8 cellular contexts compared by ENCODE assay signal in the genomic region with DNA sequence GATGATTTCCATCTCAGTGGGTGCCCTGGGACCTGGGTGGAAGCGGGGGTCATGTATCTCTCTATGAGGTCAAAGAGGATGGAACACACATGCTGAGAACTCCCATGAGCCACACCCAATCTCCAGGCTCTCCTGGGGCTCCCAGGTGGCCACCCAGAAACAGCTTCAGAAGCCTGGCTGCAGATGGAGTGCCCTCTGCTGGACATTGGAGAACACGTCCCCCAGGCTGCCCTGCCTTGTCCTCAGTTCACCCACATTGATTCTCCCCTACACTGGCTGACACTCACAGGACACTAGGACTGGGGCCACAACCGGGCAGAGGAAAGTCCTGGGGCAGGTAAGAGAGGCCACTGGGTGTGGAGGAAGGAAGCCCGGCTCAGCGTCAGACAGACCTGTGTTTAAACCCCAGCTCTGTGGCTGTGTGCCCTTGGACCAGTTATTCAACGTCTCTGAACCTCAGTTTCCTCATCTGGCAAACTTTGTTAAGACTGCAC. TPM values are rescaled to one million over a fixed set of nuclear protein-coding genes. Genes with fewer than 3 reads are reported as not detected.
DNase-seq lines count a peak whose midpoint lies in the region; ATAC-seq and TF ChIP-seq lines count a peak whose summit lies in the region.

No MANE protein-coding gene starts in this region.

- H3K4me3 ChIP-seq in gastroesophageal sphincter: no peak overlapping the region

- TF ChIP-seq EP300 in Ishikawa (IDR thresholded peaks at IDR 0.05; ENCODE audit: borderline replicate concordance) (no peak), gastroesophageal sphincter (IDR thresholded peaks at IDR 0.05) (no peak)

- TF ChIP-seq POLR2A in gastroesophageal sphincter (IDR thresholded peaks at IDR 0.05): no peak

- H3K27ac ChIP-seq in RWPE1: peak overlapping the region; percentile 98
- H3K27ac ChIP-seq in gastroesophageal sphincter: peak overlapping the region in 2 of 4 donors; percentile 35 to 45

- peak; percentile 35 for ATAC-seq in gastroesophageal sphincter
- no peak for ATAC-seq in GM18517 (IDR thresholded peaks at IDR 0.05; ENCODE audit: unreplicated experiment)

- H3K27me3 ChIP-seq in gastroesophageal sphincter: no peaks in the 10 kb centered on the region

- 0% methylated on average over 1 of the region's 6 CpGs; no CpG with 5 or more reads in 1 of the 2 donors for WGBS in gastroesophageal sphincter (ENCODE audit: low coverage in 1 of 2), 2 donors

- DNase-seq in Caki2 (ENCODE audit: low read depth): peak; percentile 58
- DNase-seq in RWPE1 (ENCODE audit: low spot score): peak; percentile 61
- peak; percentile 64 for DNase-seq in activated T-helper 9 cell treated with anti-CD3 and anti-CD28 coated beads, Interleukin-2, amount 50 U/mL, for 16 hours (ENCODE audit: low read depth)
- DNase-seq in posterior cingulate gyrus: peak; percentile 48 to 94 (median 63)
- DNase-seq in NCI-H128 (lab: John Stamatoyannopoulos, UW; ENCODE audit: unreplicated experiment): no peak

- peak; percentile 94 for TF ChIP-seq RAD21 in Ishikawa (IDR thresholded peaks at IDR 0.05; ENCODE audit: low read depth)

- POLR2A ChIA-PET in RWPE1 (lab: Yijun Ruan, JAX; ENCODE audit: low non-redundant PET): no interaction called here

- H3K36me3 ChIP-seq in gastroesophageal sphincter: peaks cover 0 to 25% of the 10 kb centered on the region in 2 donors

- H3K9me3 ChIP-seq in gastroesophageal sphincter: no peaks in the 10 kb centered on the region

- TF ChIP-seq CTCF in RWPE1 (conservative IDR thresholded peaks at IDR 0.05; ENCODE audit: low read depth): peak; percentile 89
- peak in 3 of 4 experiments; percentile 80 to 96 (median 85) for TF ChIP-seq CTCF in gastroesophageal sphincter (IDR thresholded peaks at IDR 0.05)

- CTCF ChIA-PET in RWPE1 (lab: Yijun Ruan, JAX): interaction anchor here (0.5 to 1.4 kb wide), 4 partner anchors 10 to 41 kb away, joined by 3 to 5 read pairs (median 3); a partner anchor contains a TSS

- intact Hi-C loops in posterior cingulate gyrus (cut with DNase I): no loop called here

- in situ Hi-C loops in Caki2 (cut with HindIII; ENCODE audit: low pct_unique_long_range_greater_than_20kb, low sequenced_read_pairs): no loop called here

- peaks cover 0 to 60% (median 13%) of the 10 kb centered on the region in 3 donors for H3K4me1 ChIP-seq in gastroesophageal sphincter

TF ChIP-seq in Ishikawa, 13 proteins besides CTCF, POLR2A, EP300 and RAD21:
- TF ChIP-seq CEBPB (IDR thresholded peaks at IDR 0.05) (no peak), NFIC (IDR thresholded peaks at IDR 0.05) (no peak), FOXM1 (IDR thresholded peaks at IDR 0.05; ENCODE audit: borderline replicate concordance, low read depth) (no peak)
- TF ChIP-seq, protein P1, sequence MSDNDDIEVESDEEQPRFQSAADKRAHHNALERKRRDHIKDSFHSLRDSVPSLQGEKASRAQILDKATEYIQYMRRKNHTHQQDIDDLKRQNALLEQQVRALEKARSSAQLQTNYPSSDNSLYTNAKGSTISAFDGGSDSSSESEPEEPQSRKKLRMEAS (IDR thresholded peaks at IDR 0.05): peak; percentile 30

RNA-seq across cellular contexts. Expression of a gene that starts 4.5 kb away (rescaled TPM):
- total RNA-seq in Caki2 (2014; rRNA removed; shearing (Covaris generic); ENCODE audit: low replicate concordance): 70.5 and 107 TPM in 2 replicates
- total RNA-seq in gastroesophageal sphincter: 10 to 100 TPM; 16.3 to 29.1 (median 20.2) TPM

RNA-seq across cellular contexts. Expression of a gene that starts 6.2 kb away (rescaled TPM):
- total RNA-seq in Caki2 (2014; rRNA removed; shearing (Covaris generic); ENCODE audit: low replicate concordance): 5,023 and 5,137 TPM in 2 replicates
- 1,000 to 10,000 TPM in 3 of 4 donors, 100 to 1,000 TPM in 1; 747 to 1,092 (median 1,059) TPM for total RNA-seq in gastroesophageal sphincter

RNA-seq across cellular contexts. Expression of a gene that starts 15.2 kb away (rescaled TPM):
- 233 and 274 TPM in 2 replicates for total RNA-seq in Caki2 (2014; rRNA removed; shearing (Covaris generic); ENCODE audit: low replicate concordance)
- 100 to 1,000 TPM; 128 to 234 (median 137) TPM for total RNA-seq in gastroesophageal sphincter

RNA-seq across cellular contexts. Expression of a gene that starts 23.1 kb away (rescaled TPM):
- total RNA-seq in Caki2 (2014; rRNA removed; shearing (Covaris generic); ENCODE audit: low replicate concordance): 51.9 and 75.8 TPM in 2 replicates
- total RNA-seq in gastroesophageal sphincter: 10 to 100 TPM in 3 of 4 donors, 1 to 10 TPM in 1; 9.2 to 19.3 (median 17.2) TPM

RNA-seq across cellular contexts. Expression of a gene that starts 42.1 kb away (rescaled TPM):
- total RNA-seq in Caki2 (2014; rRNA removed; shearing (Covaris generic); ENCODE audit: low replicate concordance): 1.2 and 3.2 TPM in 2 replicates
- total RNA-seq in gastroesophageal sphincter: 1 to 10 TPM; 2.9 to 4.9 (median 3.2) TPM
